Comparison of ENCODE assay signal across 1 cellular context in the genomic region with DNA sequence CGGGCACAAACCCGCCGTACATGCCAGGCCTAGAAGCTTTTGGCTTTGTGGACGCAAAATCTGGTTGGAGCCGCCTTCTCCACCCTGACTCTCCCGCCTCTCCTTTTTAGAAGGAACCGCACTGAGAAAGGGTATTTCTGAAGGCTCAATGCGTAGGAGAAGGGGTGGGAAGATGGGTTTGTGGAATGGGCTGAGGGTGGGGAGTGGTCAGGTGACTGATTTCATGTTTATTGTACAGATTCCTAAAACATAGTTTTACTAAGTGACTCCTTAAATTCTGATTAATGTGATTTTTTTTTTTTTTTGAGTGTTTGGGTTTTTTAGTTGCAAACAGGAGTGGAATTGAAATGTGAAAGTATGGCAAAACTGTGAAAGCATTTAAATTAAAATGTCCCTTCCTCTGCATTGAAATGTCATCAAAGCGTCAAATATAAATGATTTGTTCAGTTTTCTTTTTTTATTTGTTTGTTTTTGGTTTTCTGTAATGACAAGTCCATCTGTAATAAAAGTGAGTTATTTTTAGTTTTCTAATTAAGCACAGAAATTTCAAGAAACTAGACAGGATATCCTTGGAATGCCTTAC.
A peak's percentile ranks its signal among the peaks of the same experiment; 100 is the strongest.
TF ChIP-seq lines count a peak whose summit lies in the region.

No MANE protein-coding gene starts in this region.

TF ChIP-seq in K562, 482 proteins besides CTCF, POLR2A, EP300 and RAD21 (continued from another document and continues in another):
- TF ChIP-seq, protein P1, sequence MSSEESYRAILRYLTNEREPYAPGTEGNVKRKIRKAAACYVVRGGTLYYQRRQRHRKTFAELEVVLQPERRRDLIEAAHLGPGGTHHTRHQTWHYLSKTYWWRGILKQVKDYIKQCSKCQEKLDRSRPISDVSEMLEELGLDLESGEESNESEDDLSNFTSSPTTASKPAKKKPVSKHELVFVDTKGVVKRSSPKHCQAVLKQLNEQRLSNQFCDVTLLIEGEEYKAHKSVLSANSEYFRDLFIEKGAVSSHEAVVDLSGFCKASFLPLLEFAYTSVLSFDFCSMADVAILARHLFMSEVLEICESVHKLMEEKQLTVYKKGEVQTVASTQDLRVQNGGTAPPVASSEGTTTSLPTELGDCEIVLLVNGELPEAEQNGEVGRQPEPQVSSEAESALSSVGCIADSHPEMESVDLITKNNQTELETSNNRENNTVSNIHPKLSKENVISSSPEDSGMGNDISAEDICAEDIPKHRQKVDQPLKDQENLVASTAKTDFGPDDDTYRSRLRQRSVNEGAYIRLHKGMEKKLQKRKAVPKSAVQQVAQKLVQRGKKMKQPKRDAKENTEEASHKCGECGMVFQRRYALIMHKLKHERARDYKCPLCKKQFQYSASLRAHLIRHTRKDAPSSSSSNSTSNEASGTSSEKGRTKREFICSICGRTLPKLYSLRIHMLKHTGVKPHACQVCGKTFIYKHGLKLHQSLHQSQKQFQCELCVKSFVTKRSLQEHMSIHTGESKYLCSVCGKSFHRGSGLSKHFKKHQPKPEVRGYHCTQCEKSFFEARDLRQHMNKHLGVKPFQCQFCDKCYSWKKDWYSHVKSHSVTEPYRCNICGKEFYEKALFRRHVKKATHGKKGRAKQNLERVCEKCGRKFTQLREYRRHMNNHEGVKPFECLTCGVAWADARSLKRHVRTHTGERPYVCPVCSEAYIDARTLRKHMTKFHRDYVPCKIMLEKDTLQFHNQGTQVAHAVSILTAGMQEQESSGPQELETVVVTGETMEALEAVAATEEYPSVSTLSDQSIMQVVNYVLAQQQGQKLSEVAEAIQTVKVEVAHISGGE (CRISPR knock-in tag; IDR thresholded peaks at IDR 0.05) = 0 out of 6 replicates have a peak, but pooled peaks of 1 of the 3 experiments have one; percentile 33
- TF ChIP-seq SOX6 (IDR thresholded peaks at IDR 0.05) (no peak), RHOXF2B (CRISPR knock-in tag; conservative IDR thresholded peaks at IDR 0.05) (no peak), ASH1L (IDR thresholded peaks at IDR 0.05; ENCODE audit: borderline replicate concordance, low read depth, partially characterized antibody) (no peak), ZFP30 (CRISPR knock-in tag; IDR thresholded peaks at IDR 0.05; ENCODE audit: borderline replicate concordance) (no peak), PTBP1 (IDR thresholded peaks at IDR 0.05; ENCODE audit: low read depth, low read length) (no peak), DPF2 (IDR thresholded peaks at IDR 0.05) (no peak), KAT7 (CRISPR knock-in tag; IDR thresholded peaks at IDR 0.05; ENCODE audit: borderline replicate concordance) (no peak), ELF1 (tag; IDR thresholded peaks at IDR 0.05) (peak; percentile 45), MYC (IDR thresholded peaks at IDR 0.05; ENCODE audit: low read depth, low read length) (no peak), MYC (CRISPR knock-in tag; IDR thresholded peaks at IDR 0.05; ENCODE audit: borderline replicate concordance, low read depth) (no peak), KLF10 (CRISPR knock-in tag; IDR thresholded peaks at IDR 0.05) (no peak), ARNT (IDR thresholded peaks at IDR 0.05) (peak in 1 of 2 experiments; percentile 33; a peak in 1 of 4 replicates), HDAC8 (tag; IDR thresholded peaks at IDR 0.05) (no peak), ZNF583 (CRISPR knock-in tag; IDR thresholded peaks at IDR 0.05) (no peak), ZNF589 (CRISPR knock-in tag; IDR thresholded peaks at IDR 0.05; ENCODE audit: low read depth) (no peak), NONO (IDR thresholded peaks at IDR 0.05; ENCODE audit: low read depth in 2 of 2, low read length in 1 of 2) (no peak), CSDE1 (IDR thresholded peaks at IDR 0.05) (no peak), SMARCA4 (IDR thresholded peaks at IDR 0.05) (0 out of 2 replicates have a peak, but pooled peaks have one; percentile 43), RBFOX2 (IDR thresholded peaks at IDR 0.05; ENCODE audit: low read depth, low read length) (no peak), NFE2L1 (tag; IDR thresholded peaks at IDR 0.05; ENCODE audit: borderline replicate concordance, low read depth) (no peak), FOXK2 (conservative IDR thresholded peaks at IDR 0.05 in 1 of 2, IDR thresholded peaks at IDR 0.05 in 1 of 2; ENCODE audit: low read depth in 2 of 2) (peak; percentile 15 to 32; a peak in 1 of 4 replicates), HNRNPLL (IDR thresholded peaks at IDR 0.05; ENCODE audit: low read depth, low read length, poor library complexity, severe bottlenecking) (peak; percentile 11), RBM22 (IDR thresholded peaks at IDR 0.05; ENCODE audit: low read depth, low read length, poor library complexity, severe bottlenecking) (no peak), COPS2 (conservative IDR thresholded peaks at IDR 0.05) (no peak), CBX1 (IDR thresholded peaks at IDR 0.05; ENCODE audit: low read depth) (no peak)
- TF ChIP-seq, protein P2, sequence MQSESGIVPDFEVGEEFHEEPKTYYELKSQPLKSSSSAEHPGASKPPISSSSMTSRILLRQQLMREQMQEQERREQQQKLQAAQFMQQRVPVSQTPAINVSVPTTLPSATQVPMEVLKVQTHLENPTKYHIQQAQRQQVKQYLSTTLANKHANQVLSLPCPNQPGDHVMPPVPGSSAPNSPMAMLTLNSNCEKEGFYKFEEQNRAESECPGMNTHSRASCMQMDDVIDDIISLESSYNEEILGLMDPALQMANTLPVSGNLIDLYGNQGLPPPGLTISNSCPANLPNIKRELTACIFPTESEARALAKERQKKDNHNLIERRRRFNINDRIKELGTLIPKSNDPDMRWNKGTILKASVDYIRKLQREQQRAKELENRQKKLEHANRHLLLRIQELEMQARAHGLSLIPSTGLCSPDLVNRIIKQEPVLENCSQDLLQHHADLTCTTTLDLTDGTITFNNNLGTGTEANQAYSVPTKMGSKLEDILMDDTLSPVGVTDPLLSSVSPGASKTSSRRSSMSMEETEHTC (IDR thresholded peaks at IDR 0.05) = 0 out of 2 replicates have a peak, but pooled peaks have one; percentile 33
- TF ChIP-seq, protein P3, sequence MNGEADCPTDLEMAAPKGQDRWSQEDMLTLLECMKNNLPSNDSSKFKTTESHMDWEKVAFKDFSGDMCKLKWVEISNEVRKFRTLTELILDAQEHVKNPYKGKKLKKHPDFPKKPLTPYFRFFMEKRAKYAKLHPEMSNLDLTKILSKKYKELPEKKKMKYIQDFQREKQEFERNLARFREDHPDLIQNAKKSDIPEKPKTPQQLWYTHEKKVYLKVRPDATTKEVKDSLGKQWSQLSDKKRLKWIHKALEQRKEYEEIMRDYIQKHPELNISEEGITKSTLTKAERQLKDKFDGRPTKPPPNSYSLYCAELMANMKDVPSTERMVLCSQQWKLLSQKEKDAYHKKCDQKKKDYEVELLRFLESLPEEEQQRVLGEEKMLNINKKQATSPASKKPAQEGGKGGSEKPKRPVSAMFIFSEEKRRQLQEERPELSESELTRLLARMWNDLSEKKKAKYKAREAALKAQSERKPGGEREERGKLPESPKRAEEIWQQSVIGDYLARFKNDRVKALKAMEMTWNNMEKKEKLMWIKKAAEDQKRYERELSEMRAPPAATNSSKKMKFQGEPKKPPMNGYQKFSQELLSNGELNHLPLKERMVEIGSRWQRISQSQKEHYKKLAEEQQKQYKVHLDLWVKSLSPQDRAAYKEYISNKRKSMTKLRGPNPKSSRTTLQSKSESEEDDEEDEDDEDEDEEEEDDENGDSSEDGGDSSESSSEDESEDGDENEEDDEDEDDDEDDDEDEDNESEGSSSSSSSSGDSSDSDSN (IDR thresholded peaks at IDR 0.05; ENCODE audit: borderline replicate concordance in 1 of 2, low read depth in 2 of 2, low read length in 2 of 2) = no peak
- TF ChIP-seq, protein P4, sequence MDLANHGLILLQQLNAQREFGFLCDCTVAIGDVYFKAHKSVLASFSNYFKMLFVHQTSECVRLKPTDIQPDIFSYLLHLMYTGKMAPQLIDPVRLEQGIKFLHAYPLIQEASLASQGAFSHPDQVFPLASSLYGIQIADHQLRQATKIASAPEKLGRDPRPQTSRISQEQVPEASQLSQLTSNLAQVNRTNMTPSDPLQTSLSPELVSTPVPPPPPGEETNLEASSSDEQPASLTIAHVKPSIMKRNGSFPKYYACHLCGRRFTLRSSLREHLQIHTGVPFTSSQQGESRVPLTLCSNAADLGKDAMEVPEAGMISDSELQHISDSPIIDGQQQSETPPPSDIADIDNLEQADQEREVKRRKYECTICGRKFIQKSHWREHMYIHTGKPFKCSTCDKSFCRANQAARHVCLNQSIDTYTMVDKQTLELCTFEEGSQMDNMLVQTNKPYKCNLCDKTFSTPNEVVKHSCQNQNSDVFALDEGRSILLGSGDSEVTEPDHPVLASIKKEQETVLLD (IDR thresholded peaks at IDR 0.05) = peak; percentile 51; the same call in 1 of the 2 replicates
- TF ChIP-seq, protein P5, sequence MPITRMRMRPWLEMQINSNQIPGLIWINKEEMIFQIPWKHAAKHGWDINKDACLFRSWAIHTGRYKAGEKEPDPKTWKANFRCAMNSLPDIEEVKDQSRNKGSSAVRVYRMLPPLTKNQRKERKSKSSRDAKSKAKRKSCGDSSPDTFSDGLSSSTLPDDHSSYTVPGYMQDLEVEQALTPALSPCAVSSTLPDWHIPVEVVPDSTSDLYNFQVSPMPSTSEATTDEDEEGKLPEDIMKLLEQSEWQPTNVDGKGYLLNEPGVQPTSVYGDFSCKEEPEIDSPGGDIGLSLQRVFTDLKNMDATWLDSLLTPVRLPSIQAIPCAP (CRISPR knock-in tag; IDR thresholded peaks at IDR 0.05; ENCODE audit: borderline replicate concordance) = no peak
- TF ChIP-seq, protein P6, sequence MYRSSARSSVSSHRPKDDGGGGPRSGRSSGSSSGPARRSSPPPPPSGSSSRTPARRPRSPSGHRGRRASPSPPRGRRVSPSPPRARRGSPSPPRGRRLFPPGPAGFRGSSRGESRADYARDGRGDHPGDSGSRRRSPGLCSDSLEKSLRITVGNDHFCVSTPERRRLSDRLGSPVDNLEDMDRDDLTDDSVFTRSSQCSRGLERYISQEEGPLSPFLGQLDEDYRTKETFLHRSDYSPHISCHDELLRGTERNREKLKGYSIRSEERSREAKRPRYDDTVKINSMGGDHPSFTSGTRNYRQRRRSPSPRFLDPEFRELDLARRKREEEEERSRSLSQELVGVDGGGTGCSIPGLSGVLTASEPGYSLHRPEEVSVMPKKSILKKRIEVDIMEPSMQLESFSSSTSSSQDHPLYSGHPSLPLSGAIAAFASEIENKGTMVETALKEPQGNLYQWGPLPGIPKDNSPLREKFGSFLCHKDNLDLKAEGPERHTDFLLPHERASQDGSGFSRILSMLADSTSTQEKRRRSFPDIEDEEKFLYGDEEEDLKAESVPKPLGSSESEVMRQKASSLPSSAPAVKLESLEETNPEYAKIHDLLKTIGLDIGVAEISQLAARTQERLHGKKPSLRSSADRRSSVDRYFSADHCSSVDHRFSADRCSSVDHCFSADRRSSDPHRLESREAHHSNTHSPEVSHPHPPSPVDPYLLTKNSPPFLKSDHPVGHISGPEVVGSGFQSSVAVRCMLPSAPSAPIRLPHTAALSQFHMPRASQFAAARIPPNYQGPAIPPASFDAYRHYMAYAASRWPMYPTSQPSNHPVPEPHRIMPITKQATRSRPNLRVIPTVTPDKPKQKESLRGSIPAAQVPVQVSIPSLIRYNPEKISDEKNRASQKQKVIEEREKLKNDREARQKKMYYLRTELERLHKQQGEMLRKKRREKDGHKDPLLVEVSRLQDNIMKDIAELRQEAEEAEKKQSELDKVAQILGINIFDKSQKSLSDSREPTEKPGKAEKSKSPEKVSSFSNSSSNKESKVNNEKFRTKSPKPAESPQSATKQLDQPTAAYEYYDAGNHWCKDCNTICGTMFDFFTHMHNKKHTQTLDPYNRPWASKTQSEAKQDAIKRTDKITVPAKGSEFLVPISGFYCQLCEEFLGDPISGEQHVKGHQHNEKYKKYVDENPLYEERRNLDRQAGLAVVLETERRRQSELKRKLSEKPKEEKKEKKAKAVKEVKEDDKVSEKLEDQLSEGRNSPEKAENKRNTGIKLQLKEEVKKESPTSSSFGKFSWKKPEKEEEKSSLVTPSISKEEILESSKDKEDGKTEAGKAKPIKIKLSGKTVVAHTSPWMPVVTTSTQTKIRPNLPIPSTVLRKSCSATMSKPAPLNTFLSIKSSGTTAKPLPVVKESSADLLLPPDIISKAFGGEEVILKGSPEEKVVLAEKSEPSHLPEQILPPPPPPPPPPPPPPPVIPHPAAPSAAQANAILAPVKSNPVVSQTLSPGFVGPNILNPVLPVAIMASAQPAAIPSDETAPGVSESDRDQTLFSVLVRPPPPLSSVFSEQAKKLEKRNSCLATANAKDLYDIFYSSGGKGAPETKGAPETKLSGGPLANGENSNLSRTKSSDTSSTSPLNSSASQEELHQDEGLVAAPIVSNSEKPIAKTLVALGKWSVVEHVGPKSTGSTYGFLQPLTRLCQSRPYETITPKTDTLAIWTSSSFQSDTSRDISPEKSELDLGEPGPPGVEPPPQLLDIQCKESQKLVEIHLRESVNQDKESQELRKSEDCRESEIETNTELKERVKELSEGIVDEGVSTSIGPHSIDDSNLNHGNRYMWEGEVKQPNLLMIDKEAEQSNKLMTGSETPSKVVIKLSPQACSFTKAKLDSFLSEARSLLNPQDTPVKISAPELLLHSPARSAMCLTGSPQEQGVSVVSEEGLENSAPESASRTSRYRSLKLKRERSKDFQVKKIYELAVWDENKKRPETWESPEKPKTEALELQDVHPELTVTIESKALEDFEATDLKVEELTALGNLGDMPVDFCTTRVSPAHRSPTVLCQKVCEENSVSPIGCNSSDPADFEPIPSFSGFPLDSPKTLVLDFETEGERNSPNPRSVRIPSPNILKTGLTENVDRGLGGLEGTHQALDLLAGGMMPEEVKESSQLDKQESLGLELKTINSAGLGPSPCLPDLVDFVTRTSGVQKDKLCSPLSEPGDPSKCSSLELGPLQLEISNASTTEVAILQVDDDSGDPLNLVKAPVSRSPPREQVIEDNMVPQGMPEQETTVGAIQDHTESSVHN (IDR thresholded peaks at IDR 0.05; ENCODE audit: borderline replicate concordance in 1 of 2, low read depth in 1 of 2) = peak in 1 of 2 experiments; percentile 66; a peak in 1 of 4 replicates
- TF ChIP-seq, protein P7, sequence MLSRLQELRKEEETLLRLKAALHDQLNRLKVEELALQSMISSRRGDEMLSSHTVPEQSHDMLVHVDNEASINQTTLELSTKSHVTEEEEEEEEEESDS (CRISPR knock-in tag; IDR thresholded peaks at IDR 0.05) = no peak
- TF ChIP-seq, protein P8, sequence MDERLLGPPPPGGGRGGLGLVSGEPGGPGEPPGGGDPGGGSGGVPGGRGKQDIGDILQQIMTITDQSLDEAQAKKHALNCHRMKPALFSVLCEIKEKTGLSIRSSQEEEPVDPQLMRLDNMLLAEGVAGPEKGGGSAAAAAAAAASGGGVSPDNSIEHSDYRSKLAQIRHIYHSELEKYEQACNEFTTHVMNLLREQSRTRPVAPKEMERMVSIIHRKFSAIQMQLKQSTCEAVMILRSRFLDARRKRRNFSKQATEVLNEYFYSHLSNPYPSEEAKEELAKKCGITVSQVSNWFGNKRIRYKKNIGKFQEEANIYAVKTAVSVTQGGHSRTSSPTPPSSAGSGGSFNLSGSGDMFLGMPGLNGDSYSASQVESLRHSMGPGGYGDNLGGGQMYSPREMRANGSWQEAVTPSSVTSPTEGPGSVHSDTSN (CRISPR knock-in tag; IDR thresholded peaks at IDR 0.05; ENCODE audit: low read depth) = no peak
- TF ChIP-seq, protein P8 (tag; conservative IDR thresholded peaks at IDR 0.05; ENCODE audit: low read depth) = no peak
